10 cellular contexts compared by ENCODE assay signal in the genomic region with DNA sequence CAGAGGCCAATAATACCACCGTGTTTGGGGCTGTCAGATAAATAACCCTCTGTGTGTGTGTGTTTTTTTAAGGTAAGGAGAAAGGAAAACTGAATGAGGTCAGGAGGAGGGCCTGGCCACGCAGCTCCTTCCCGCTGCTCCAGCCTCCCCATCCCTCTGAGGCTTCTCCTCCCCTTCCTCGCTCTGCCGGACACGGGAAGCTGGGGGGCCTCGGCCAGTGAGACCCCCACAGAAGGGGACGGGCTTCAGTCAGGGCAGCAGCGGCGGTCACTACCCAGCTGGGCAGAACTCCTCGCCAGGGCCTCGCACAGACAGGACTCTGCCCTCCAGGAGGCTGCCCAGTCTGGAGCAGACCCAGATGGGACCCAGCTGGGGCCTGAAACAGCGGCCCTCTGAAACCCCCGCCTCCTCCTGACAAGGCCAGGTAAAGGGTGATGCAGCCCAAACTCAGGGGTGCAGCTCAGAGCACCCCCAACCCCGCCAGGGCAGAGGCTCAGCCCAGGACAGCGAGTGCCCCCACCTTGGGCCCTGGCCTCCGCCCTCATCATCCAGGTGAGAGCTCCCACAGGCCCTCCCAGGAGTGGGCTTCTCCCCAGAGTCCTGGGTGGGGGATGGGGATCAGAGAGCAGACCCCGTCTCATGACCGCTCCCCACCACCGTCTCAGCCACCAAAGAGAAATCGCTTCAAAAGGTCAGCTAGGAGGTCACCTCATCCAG. TPM values are rescaled to one million over a fixed set of nuclear protein-coding genes. Genes with fewer than 3 reads are reported as not detected.
A peak's percentile ranks its signal among the peaks of the same experiment; 100 is the strongest.
DNase-seq lines count a peak whose midpoint lies in the region; ATAC-seq, FAIRE-seq and TF ChIP-seq lines count a peak whose summit lies in the region.
"Had no signal": no experiment of that assay in that cellular context is flagged by ENCODE, and none has a peak within 500 bp of the region (broad histone marks: within the 10 kb centered on the region; RNA-seq: fewer than 3 reads in every experiment).

No MANE protein-coding gene starts in this region.

- H3K4me1 ChIP-seq in RWPE2 (ENCODE audit: insufficient read depth, poor library complexity, severe bottlenecking) = no peaks in the 10 kb centered on the region

- BruUV-seq in Calu3 (replicated peaks; lab: Mats Ljungman, UMichigan) = no TSS peak

- DNase-seq in Calu3 = no peak
- no peak for DNase-seq in RWPE2 (ENCODE audit: low spot score)
- peak; percentile 24 for DNase-seq in glutamatergic neuron
- peak; percentile 8 for DNase-seq in progenitor cell of endocrine pancreas (ENCODE audit: low spot score, unreplicated experiment)
- no peak for DNase-seq in frontal cortex (ENCODE audit: low spot score in 2 of 2)
- DNase-seq in stimulated activated naive CD4-positive, alpha-beta T cell (lab: John Stamatoyannopoulos, UW) = no peak
- DNase-seq in NCI-H82 (lab: John Stamatoyannopoulos, UW) = no peak
- DNase-seq: NCI-H510A had no signal

- H3K27me3 Mint-ChIP-seq in Calu3 (ENCODE audit: unreplicated experiment) (no peaks in the 10 kb centered on the region), glutamatergic neuron (ENCODE audit: unreplicated experiment) (peaks cover 5% of the 10 kb centered on the region), progenitor cell of endocrine pancreas (peaks cover 19% of the 10 kb centered on the region)

- no peaks in the 10 kb centered on the region for H3K36me3 ChIP-seq in RWPE2 (ENCODE audit: low read depth)

- H3K36me3 Mint-ChIP-seq in Calu3 (ENCODE audit: insufficient read depth, unreplicated experiment) = peaks cover 61% of the 10 kb centered on the region
- peaks cover 11% of the 10 kb centered on the region for H3K36me3 Mint-ChIP-seq in glutamatergic neuron (ENCODE audit: unreplicated experiment)
- no peaks in the 10 kb centered on the region for H3K36me3 Mint-ChIP-seq in progenitor cell of endocrine pancreas (ENCODE audit: insufficient read depth)

- intact Hi-C loops in Calu3 (cut with micrococcal nuclease; ENCODE audit: unreplicated experiment) = no loop called here

- H3K27me3 ChIP-seq in RWPE2 (ENCODE audit: insufficient read depth, poor library complexity, severe bottlenecking) = peaks cover 23% of the 10 kb centered on the region

- no peaks in the 10 kb centered on the region for H3K9me3 ChIP-seq in RWPE2 (ENCODE audit: severe bottlenecking)

- no peak for FAIRE-seq in frontal cortex (lab: Jason Lieb, UNC)

- CTCF ChIA-PET in Calu3 (lab: Charles Lee) = interaction anchor here (0.6 to 2.7 kb wide), 6 partner anchors 24 to 642 kb away, joined by 3 to 15 read pairs (median 4); partner anchors contain the start of gene PPDPF

- H3K27ac Mint-ChIP-seq in Calu3 (ENCODE audit: unreplicated experiment) (no peak overlapping the region), glutamatergic neuron (ENCODE audit: unreplicated experiment) (no peak overlapping the region), progenitor cell of endocrine pancreas (no peak overlapping the region)

- H3K27ac ChIP-seq in RWPE2 (ENCODE audit: poor library complexity, severe bottlenecking) = no peak overlapping the region

- no peak overlapping the region for H3K4me3 ChIP-seq in RWPE2 (ENCODE audit: severe bottlenecking)

- H3K4me3 Mint-ChIP-seq in Calu3 (ENCODE audit: low read depth, unreplicated experiment) (peak overlapping the region; percentile 75), glutamatergic neuron (ENCODE audit: unreplicated experiment) (peak overlapping the region; percentile 57), progenitor cell of endocrine pancreas (ENCODE audit: low read depth) (no peak overlapping the region)

- peaks cover 7% of the 10 kb centered on the region for H3K9me3 Mint-ChIP-seq in Calu3 (ENCODE audit: low read depth, unreplicated experiment)
- H3K9me3 Mint-ChIP-seq in glutamatergic neuron (ENCODE audit: unreplicated experiment) = peaks cover 5% of the 10 kb centered on the region
- H3K9me3 Mint-ChIP-seq in progenitor cell of endocrine pancreas (ENCODE audit: low read depth) = peaks cover 4% of the 10 kb centered on the region

- no peaks in the 10 kb centered on the region for H3K4me1 Mint-ChIP-seq in Calu3 (ENCODE audit: low read depth, unreplicated experiment)
- H3K4me1 Mint-ChIP-seq in glutamatergic neuron (ENCODE audit: low read depth, unreplicated experiment) = peaks cover 2% of the 10 kb centered on the region
- H3K4me1 Mint-ChIP-seq in progenitor cell of endocrine pancreas (ENCODE audit: low read depth) = peaks cover 1% of the 10 kb centered on the region

- peak; percentile 16 for ATAC-seq in RWPE2 (ENCODE audit: low read depth)
- ATAC-seq in GM19397 (IDR thresholded peaks at IDR 0.05; ENCODE audit: unreplicated experiment) = no peak

- peak; percentile 16 for TF ChIP-seq CTCF in Calu3 (IDR thresholded peaks at IDR 0.05; ENCODE audit: unreplicated experiment)
- peak; percentile 89 for TF ChIP-seq CTCF in RWPE2 (IDR thresholded peaks at IDR 0.05; ENCODE audit: poor library complexity, severe bottlenecking)
- TF ChIP-seq CTCF in glutamatergic neuron (IDR thresholded peaks at IDR 0.05; ENCODE audit: partially characterized antibody, unreplicated experiment) = peak; percentile 74
- peak; percentile 15 for TF ChIP-seq CTCF in progenitor cell of endocrine pancreas (IDR thresholded peaks at IDR 0.05; ENCODE audit: unreplicated experiment)

RNA-seq across cellular contexts. Expression of gene EEF1A2, which starts 2.3 kb away (rescaled TPM):
- total RNA-seq in Calu3 (2022) = 359 and 393 TPM in 2 replicates
- 55.3 TPM for total RNA-seq in glutamatergic neuron (ENCODE audit: unreplicated experiment)
- 11.0 and 11.8 TPM in 2 replicates for total RNA-seq in progenitor cell of endocrine pancreas
- total RNA-seq in frontal cortex = 179 TPM

RNA-seq across cellular contexts. Expression of gene PPDPF, which starts 24.0 kb away (rescaled TPM):
- 517 and 545 TPM in 2 replicates for total RNA-seq in Calu3 (2022)
- 293 TPM for total RNA-seq in glutamatergic neuron (ENCODE audit: unreplicated experiment)
- 340 and 374 TPM in 2 replicates for total RNA-seq in progenitor cell of endocrine pancreas
- 17.1 TPM for total RNA-seq in frontal cortex

RNA-seq across cellular contexts. Expression of gene KCNQ2, which starts 24.1 kb away (rescaled TPM):
- total RNA-seq in Calu3 (2022) = 0.07 and 0.38 TPM in 2 replicates
- 354 TPM for total RNA-seq in glutamatergic neuron (ENCODE audit: unreplicated experiment)
- total RNA-seq in progenitor cell of endocrine pancreas = 14.6 and 15.6 TPM in 2 replicates
- 159 TPM for total RNA-seq in frontal cortex
- total RNA-seq: lower leg skin had no signal

RNA-seq across cellular contexts. Expression of gene PTK6, which starts 40.6 kb away (rescaled TPM):
- total RNA-seq in Calu3 (2022) (15.9 and 22.5 TPM in 2 replicates), glutamatergic neuron (ENCODE audit: unreplicated experiment) (0.17 TPM), progenitor cell of endocrine pancreas (0.29 and 0.31 TPM in 2 replicates), frontal cortex (not detected)

RNA-seq across cellular contexts. Expression of gene SRMS, which starts 51.0 kb away (rescaled TPM):
- not detected in 2 replicates for total RNA-seq in Calu3 (2022)
- total RNA-seq in glutamatergic neuron (ENCODE audit: unreplicated experiment) = not detected
- not detected in 2 replicates for total RNA-seq in progenitor cell of endocrine pancreas
- total RNA-seq in frontal cortex = not detected

Comparison
In these comparisons a context has a peak if more than half of its experiments do, and no peak if none do; other contexts are left out.
1. DNase-seq: peak in glutamatergic neuron (single experiment) and progenitor cell of endocrine pancreas (single experiment); none in Calu3 (single experiment), RWPE2 (single experiment), frontal cortex (0 of 2), stimulated activated naive CD4-positive, alpha-beta T cell (0 of 6) and NCI-H82 (single experiment).
2. CTCF ChIP-seq: peak in every context shown above with its lines; median percentile 89 in RWPE2; 74 in glutamatergic neuron; 16 in Calu3; 15 in progenitor cell of endocrine pancreas.
3. RNA of gene PPDPF, which starts 24.0 kb away (total RNA-seq): 517 to 545 TPM in Calu3, 340 to 374 TPM in progenitor cell of endocrine pancreas and 293 TPM in glutamatergic neuron (single experiment); 17.1 TPM in frontal cortex (single experiment); every median in the first group is over 10 times any median in the second.
4. RNA of gene KCNQ2, which starts 24.1 kb away (total RNA-seq): 354 TPM in glutamatergic neuron (single experiment), 159 TPM in frontal cortex (single experiment) and 14.6 to 15.6 TPM in progenitor cell of endocrine pancreas; 0.07 to 0.38 TPM in Calu3; every median in the first group is over 10 times any median in the second.